In genomic region chr1:43934279-43934985, GRCh38 we compare ENCODE assay signal across 1 cellular context.
TF ChIP-seq lines count a peak whose summit lies in the region.

No MANE protein-coding gene starts in this region.

TF ChIP-seq in K562, 482 proteins besides CTCF, POLR2A, EP300 and RAD21 (continues in another document):
- TF ChIP-seq SREBF1 (IDR thresholded peaks at IDR 0.05; ENCODE audit: borderline replicate concordance, low read depth, low read length) (0 out of 2 replicates have a peak, but pooled peaks have one; percentile 15), ZFP30 (CRISPR knock-in tag; IDR thresholded peaks at IDR 0.05; ENCODE audit: borderline replicate concordance) (no peak), ZNF165 (CRISPR knock-in tag; IDR thresholded peaks at IDR 0.05; ENCODE audit: borderline replicate concordance) (no peak), DNMT1 (IDR thresholded peaks at IDR 0.05) (no peak), XRCC3 (IDR thresholded peaks at IDR 0.05) (no peak), RCOR1 (IDR thresholded peaks at IDR 0.05; ENCODE audit: borderline replicate concordance in 1 of 2, low read depth in 2 of 2, low read length in 2 of 2) (0 out of 4 replicates have a peak, but pooled peaks of 1 of the 2 experiments have one; percentile 29), ARID2 (IDR thresholded peaks at IDR 0.05) (peak; percentile 90), RB1 (IDR thresholded peaks at IDR 0.05; ENCODE audit: low read depth) (peak; percentile 49), CXXC5 (CRISPR knock-in tag; IDR thresholded peaks at IDR 0.05) (no peak), DACH1 (IDR thresholded peaks at IDR 0.05; ENCODE audit: partially characterized antibody) (no peak), ZNF143 (CRISPR knock-in tag; IDR thresholded peaks at IDR 0.05) (peak; percentile 55; the same call in 1 of the 2 replicates), GTF3C2 (IDR thresholded peaks at IDR 0.05; ENCODE audit: borderline replicate concordance, extremely low read depth, insufficient read length) (no peak), ARNT (IDR thresholded peaks at IDR 0.05) (no peak), ELF2 (CRISPR knock-in tag; IDR thresholded peaks at IDR 0.05) (no peak), MAZ (CRISPR knock-in tag; conservative IDR thresholded peaks at IDR 0.05 in 1 of 2, IDR thresholded peaks at IDR 0.05 in 1 of 2) (peak; percentile 51 to 58; a peak in 2 of 4 replicates), BRCA1 (IDR thresholded peaks at IDR 0.05) (no peak), BRCA1 (CRISPR knock-in tag; IDR thresholded peaks at IDR 0.05) (no peak), TAF1 (IDR thresholded peaks at IDR 0.05; ENCODE audit: control insufficient read depth, extremely low read depth, insufficient read depth, low read length, severe bottlenecking) (no peak), ZSCAN32 (CRISPR knock-in tag; IDR thresholded peaks at IDR 0.05) (no peak), ZNF444 (CRISPR knock-in tag; IDR thresholded peaks at IDR 0.05) (no peak), ILK (tag; IDR thresholded peaks at IDR 0.05; ENCODE audit: borderline replicate concordance, low read depth) (no peak), GABPA (tag; conservative IDR thresholded peaks at IDR 0.05; ENCODE audit: low read depth) (peak; percentile 44; the same call in 1 of the 2 replicates), FOXM1 (IDR thresholded peaks at IDR 0.05; ENCODE audit: low read depth) (no peak), FOXM1 (CRISPR knock-in tag; IDR thresholded peaks at IDR 0.05; ENCODE audit: low read depth) (no peak), YY1 (IDR thresholded peaks at IDR 0.05; ENCODE audit: borderline replicate concordance in 1 of 3, control insufficient read depth in 1 of 3, extremely low read depth in 1 of 3, insufficient read depth in 3 of 3, insufficient read length in 1 of 3, insufficient replicate concordance in 2 of 3, low read depth in 1 of 3, low read length in 2 of 3) (peak in 2 of 3 experiments; percentile 62 to 84), TCFL5 (CRISPR knock-in tag; conservative IDR thresholded peaks at IDR 0.05) (no peak), ZNF407 (IDR thresholded peaks at IDR 0.05; ENCODE audit: low read depth) (no peak), ASH1L (IDR thresholded peaks at IDR 0.05; ENCODE audit: borderline replicate concordance, low read depth, partially characterized antibody) (no peak)
- TF ChIP-seq, protein P1, sequence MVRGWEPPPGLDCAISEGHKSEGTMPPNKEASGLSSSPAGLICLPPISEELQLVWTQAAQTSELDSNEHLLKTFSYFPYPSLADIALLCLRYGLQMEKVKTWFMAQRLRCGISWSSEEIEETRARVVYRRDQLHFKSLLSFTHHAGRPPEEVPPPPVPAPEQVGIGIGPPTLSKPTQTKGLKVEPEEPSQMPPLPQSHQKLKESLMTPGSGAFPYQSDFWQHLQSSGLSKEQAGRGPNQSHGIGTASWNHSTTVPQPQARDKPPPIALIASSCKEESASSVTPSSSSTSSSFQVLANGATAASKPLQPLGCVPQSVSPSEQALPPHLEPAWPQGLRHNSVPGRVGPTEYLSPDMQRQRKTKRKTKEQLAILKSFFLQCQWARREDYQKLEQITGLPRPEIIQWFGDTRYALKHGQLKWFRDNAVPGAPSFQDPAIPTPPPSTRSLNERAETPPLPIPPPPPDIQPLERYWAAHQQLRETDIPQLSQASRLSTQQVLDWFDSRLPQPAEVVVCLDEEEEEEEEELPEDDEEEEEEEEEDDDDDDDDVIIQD (CRISPR knock-in tag; IDR thresholded peaks at IDR 0.05): no peak
- TF ChIP-seq, protein P2, sequence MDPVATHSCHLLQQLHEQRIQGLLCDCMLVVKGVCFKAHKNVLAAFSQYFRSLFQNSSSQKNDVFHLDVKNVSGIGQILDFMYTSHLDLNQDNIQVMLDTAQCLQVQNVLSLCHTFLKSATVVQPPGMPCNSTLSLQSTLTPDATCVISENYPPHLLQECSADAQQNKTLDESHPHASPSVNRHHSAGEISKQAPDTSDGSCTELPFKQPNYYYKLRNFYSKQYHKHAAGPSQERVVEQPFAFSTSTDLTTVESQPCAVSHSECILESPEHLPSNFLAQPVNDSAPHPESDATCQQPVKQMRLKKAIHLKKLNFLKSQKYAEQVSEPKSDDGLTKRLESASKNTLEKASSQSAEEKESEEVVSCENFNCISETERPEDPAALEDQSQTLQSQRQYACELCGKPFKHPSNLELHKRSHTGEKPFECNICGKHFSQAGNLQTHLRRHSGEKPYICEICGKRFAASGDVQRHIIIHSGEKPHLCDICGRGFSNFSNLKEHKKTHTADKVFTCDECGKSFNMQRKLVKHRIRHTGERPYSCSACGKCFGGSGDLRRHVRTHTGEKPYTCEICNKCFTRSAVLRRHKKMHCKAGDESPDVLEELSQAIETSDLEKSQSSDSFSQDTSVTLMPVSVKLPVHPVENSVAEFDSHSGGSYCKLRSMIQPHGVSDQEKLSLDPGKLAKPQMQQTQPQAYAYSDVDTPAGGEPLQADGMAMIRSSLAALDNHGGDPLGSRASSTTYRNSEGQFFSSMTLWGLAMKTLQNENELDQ (CRISPR knock-in tag; IDR thresholded peaks at IDR 0.05; ENCODE audit: borderline replicate concordance): 0 out of 2 replicates have a peak, but pooled peaks have one; percentile 15
- TF ChIP-seq, protein P3, sequence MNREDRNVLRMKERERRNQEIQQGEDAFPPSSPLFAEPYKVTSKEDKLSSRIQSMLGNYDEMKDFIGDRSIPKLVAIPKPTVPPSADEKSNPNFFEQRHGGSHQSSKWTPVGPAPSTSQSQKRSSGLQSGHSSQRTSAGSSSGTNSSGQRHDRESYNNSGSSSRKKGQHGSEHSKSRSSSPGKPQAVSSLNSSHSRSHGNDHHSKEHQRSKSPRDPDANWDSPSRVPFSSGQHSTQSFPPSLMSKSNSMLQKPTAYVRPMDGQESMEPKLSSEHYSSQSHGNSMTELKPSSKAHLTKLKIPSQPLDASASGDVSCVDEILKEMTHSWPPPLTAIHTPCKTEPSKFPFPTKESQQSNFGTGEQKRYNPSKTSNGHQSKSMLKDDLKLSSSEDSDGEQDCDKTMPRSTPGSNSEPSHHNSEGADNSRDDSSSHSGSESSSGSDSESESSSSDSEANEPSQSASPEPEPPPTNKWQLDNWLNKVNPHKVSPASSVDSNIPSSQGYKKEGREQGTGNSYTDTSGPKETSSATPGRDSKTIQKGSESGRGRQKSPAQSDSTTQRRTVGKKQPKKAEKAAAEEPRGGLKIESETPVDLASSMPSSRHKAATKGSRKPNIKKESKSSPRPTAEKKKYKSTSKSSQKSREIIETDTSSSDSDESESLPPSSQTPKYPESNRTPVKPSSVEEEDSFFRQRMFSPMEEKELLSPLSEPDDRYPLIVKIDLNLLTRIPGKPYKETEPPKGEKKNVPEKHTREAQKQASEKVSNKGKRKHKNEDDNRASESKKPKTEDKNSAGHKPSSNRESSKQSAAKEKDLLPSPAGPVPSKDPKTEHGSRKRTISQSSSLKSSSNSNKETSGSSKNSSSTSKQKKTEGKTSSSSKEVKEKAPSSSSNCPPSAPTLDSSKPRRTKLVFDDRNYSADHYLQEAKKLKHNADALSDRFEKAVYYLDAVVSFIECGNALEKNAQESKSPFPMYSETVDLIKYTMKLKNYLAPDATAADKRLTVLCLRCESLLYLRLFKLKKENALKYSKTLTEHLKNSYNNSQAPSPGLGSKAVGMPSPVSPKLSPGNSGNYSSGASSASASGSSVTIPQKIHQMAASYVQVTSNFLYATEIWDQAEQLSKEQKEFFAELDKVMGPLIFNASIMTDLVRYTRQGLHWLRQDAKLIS (CRISPR knock-in tag; IDR thresholded peaks at IDR 0.05): no peak
- TF ChIP-seq, protein P4, sequence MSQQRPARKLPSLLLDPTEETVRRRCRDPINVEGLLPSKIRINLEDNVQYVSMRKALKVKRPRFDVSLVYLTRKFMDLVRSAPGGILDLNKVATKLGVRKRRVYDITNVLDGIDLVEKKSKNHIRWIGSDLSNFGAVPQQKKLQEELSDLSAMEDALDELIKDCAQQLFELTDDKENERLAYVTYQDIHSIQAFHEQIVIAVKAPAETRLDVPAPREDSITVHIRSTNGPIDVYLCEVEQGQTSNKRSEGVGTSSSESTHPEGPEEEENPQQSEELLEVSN (IDR thresholded peaks at IDR 0.05; ENCODE audit: borderline replicate concordance in 1 of 2, extremely low read depth in 1 of 2, insufficient read depth in 1 of 2, insufficient read length in 1 of 2, low read depth in 1 of 2, low read length in 1 of 2, poor library complexity in 1 of 2, severe bottlenecking in 1 of 2): peak in 1 of 2 experiments; percentile 25
- TF ChIP-seq, protein P5, sequence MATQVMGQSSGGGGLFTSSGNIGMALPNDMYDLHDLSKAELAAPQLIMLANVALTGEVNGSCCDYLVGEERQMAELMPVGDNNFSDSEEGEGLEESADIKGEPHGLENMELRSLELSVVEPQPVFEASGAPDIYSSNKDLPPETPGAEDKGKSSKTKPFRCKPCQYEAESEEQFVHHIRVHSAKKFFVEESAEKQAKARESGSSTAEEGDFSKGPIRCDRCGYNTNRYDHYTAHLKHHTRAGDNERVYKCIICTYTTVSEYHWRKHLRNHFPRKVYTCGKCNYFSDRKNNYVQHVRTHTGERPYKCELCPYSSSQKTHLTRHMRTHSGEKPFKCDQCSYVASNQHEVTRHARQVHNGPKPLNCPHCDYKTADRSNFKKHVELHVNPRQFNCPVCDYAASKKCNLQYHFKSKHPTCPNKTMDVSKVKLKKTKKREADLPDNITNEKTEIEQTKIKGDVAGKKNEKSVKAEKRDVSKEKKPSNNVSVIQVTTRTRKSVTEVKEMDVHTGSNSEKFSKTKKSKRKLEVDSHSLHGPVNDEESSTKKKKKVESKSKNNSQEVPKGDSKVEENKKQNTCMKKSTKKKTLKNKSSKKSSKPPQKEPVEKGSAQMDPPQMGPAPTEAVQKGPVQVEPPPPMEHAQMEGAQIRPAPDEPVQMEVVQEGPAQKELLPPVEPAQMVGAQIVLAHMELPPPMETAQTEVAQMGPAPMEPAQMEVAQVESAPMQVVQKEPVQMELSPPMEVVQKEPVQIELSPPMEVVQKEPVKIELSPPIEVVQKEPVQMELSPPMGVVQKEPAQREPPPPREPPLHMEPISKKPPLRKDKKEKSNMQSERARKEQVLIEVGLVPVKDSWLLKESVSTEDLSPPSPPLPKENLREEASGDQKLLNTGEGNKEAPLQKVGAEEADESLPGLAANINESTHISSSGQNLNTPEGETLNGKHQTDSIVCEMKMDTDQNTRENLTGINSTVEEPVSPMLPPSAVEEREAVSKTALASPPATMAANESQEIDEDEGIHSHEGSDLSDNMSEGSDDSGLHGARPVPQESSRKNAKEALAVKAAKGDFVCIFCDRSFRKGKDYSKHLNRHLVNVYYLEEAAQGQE (CRISPR knock-in tag; IDR thresholded peaks at IDR 0.05; ENCODE audit: low read depth): no peak
